Comparison of ENCODE assay signal across 15 cellular contexts in the genomic region with DNA sequence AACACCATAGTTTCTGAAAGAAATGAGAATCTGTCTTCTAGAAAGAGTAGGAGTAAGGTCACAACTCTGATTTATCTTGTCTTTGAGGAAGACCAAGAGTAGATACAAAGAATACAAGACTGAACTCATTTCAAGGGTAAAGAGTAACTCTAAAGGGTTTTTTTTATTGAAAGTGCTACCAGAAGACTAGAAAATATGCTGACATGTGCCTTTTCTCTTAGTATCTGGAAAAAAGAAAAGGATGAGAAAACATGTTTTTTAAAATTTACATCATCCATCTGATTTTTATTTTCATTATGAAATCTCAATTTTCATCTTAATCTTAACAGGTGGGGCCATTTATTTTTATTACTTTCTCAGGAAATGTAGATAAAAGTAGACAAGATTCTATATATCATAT. TPM values are rescaled to one million over a fixed set of nuclear protein-coding genes. Genes with fewer than 3 reads are reported as not detected.
"Had no signal": no experiment of that assay in that cellular context is flagged by ENCODE, and none has a peak within 500 bp of the region (broad histone marks: within the 10 kb centered on the region; RNA-seq: fewer than 3 reads in every experiment).

No MANE protein-coding gene starts in this region.

- DNase-seq: activated CD4-positive, alpha-beta memory T cell treated with anti-CD3 and anti-CD28 coated beads, Interleukin-2, amount 10 ng/mL, durations not matched to agents 7 days and 5 days; activated CD4-positive, alpha-beta T cell treated with anti-CD3 and anti-CD28 coated beads for 1 hour; activated CD8-positive, alpha-beta memory T cell treated with anti-CD3 and anti-CD28 coated beads, Interleukin-2, amount 50 U/mL, for 4 hours; activated gamma-delta T cell treated with Interleukin-2 at 50 U/mL for 16 hours; activated naive CD8-positive, alpha-beta T cell treated with anti-CD3 and anti-CD28 coated beads for 36 hours; activated T-cell treated with anti-CD3 and anti-CD28 coated beads, Interleukin-2, amount 50 U/mL, for 72 hours; colonic mucosa; effector CD8-positive, alpha-beta T cell; left colon; nephron progenitor cell; pancreas; T-cell; T1000 had no signal

- H3K27ac ChIP-seq: colonic mucosa, pancreas, skin epidermis, tibial nerve had no signal

- ATAC-seq: activated T-cell treated with anti-CD3 and anti-CD28 coated beads, Interleukin-2, amount 50 U/mL, for 72 hours; left colon; T-cell had no signal

- H3K4me1 ChIP-seq: colonic mucosa, pancreas had no signal

- H3K27me3 ChIP-seq: colonic mucosa, pancreas, tibial nerve had no signal

- FAIRE-seq: pancreas had no signal

- H3K36me3 Mint-ChIP-seq: activated naive CD8-positive, alpha-beta T cell treated with anti-CD3 and anti-CD28 coated beads for 36 hours; T-cell had no signal

- H3K36me3 ChIP-seq: colonic mucosa, pancreas, tibial nerve had no signal

- H3K27ac Mint-ChIP-seq: activated CD4-positive, alpha-beta memory T cell treated with anti-CD3 and anti-CD28 coated beads, Interleukin-2, amount 10 ng/mL, durations not matched to agents 7 days and 5 days; activated naive CD8-positive, alpha-beta T cell treated with anti-CD3 and anti-CD28 coated beads for 36 hours; activated T-cell treated with anti-CD3 and anti-CD28 coated beads, Interleukin-2, amount 50 U/mL, for 72 hours; nephron progenitor cell; T-cell had no signal

- H3K4me1 Mint-ChIP-seq: activated CD4-positive, alpha-beta memory T cell treated with anti-CD3 and anti-CD28 coated beads, Interleukin-2, amount 10 ng/mL, durations not matched to agents 7 days and 5 days; T-cell had no signal

- H3K4me3 ChIP-seq: colonic mucosa, pancreas, skin epidermis, tibial nerve had no signal

- H3K27me3 Mint-ChIP-seq: activated CD4-positive, alpha-beta memory T cell treated with anti-CD3 and anti-CD28 coated beads, Interleukin-2, amount 10 ng/mL, durations not matched to agents 7 days and 5 days; T-cell had no signal

- H3K4me3 Mint-ChIP-seq: activated CD4-positive, alpha-beta memory T cell treated with anti-CD3 and anti-CD28 coated beads, Interleukin-2, amount 10 ng/mL, durations not matched to agents 7 days and 5 days; activated naive CD8-positive, alpha-beta T cell treated with anti-CD3 and anti-CD28 coated beads for 36 hours; activated T-cell treated with anti-CD3 and anti-CD28 coated beads, Interleukin-2, amount 50 U/mL, for 72 hours; nephron progenitor cell; T-cell had no signal

- H3K9me3 ChIP-seq: colonic mucosa, pancreas, tibial nerve had no signal

- H3K9me3 Mint-ChIP-seq: activated CD4-positive, alpha-beta memory T cell treated with anti-CD3 and anti-CD28 coated beads, Interleukin-2, amount 10 ng/mL, durations not matched to agents 7 days and 5 days; activated naive CD8-positive, alpha-beta T cell treated with anti-CD3 and anti-CD28 coated beads for 36 hours; T-cell had no signal

RNA-seq across cellular contexts. Expression of gene UNC5C, which starts 43.0 kb away (rescaled TPM):
- total RNA-seq: activated CD4-positive, alpha-beta memory T cell treated with anti-CD3 and anti-CD28 coated beads, Interleukin-2, amount 10 ng/mL, durations not matched to agents 7 days and 5 days; activated naive CD8-positive, alpha-beta T cell treated with anti-CD3 and anti-CD28 coated beads for 36 hours; T-cell had no signal
